12 cellular contexts compared by ENCODE assay signal in genomic region chr7:149866139-149866785, GRCh38. TPM values are rescaled to one million over a fixed set of nuclear protein-coding genes. Genes with fewer than 3 reads are reported as not detected.
DNase-seq lines count a peak whose midpoint lies in the region; ATAC-seq, FAIRE-seq and TF ChIP-seq lines count a peak whose summit lies in the region.
"Had no signal": no experiment of that assay in that cellular context is flagged by ENCODE, and none has a peak within 500 bp of the region (broad histone marks: within the 10 kb centered on the region; RNA-seq: fewer than 3 reads in every experiment).

No MANE protein-coding gene starts in this region.

- no peak for TF ChIP-seq CTCF in kidney (IDR thresholded peaks at IDR 0.05; ENCODE audit: borderline replicate concordance, extremely low read depth, insufficient read depth)

- H3K9me3 Mint-ChIP-seq in activated naive CD4-positive, alpha-beta T cell treated with anti-CD3 and anti-CD28 coated beads, Interleukin-2, amount 50 U/mL, for 24 hours = no peaks in the 10 kb centered on the region
- no peaks in the 10 kb centered on the region for H3K9me3 Mint-ChIP-seq in T-cell

- ATAC-seq in T-cell (replicated peaks in 1 of 4) = no peak
- ATAC-seq in Right ventricle myocardium superior (ENCODE audit: poor library complexity) = no peak
- ATAC-seq: pancreas had no signal

- no peak for FAIRE-seq in kidney (lab: Jason Lieb, UNC)
- FAIRE-seq: pancreas had no signal

- no peaks in the 10 kb centered on the region for H3K27me3 ChIP-seq in effector memory CD4-positive, alpha-beta T cell (replicated peaks; ENCODE audit: control insufficient read depth, insufficient read depth, low read length, poor library complexity, severe bottlenecking)
- H3K27me3 ChIP-seq: dorsolateral prefrontal cortex, esophagus muscularis mucosa, pancreas had no signal

- no peaks in the 10 kb centered on the region for H3K9me3 ChIP-seq in effector memory CD4-positive, alpha-beta T cell (ENCODE audit: control insufficient read depth, low read length)
- no peaks in the 10 kb centered on the region for H3K9me3 ChIP-seq in kidney (ENCODE audit: control insufficient read depth in 1 of 2, low read length in 2 of 2)
- H3K9me3 ChIP-seq: esophagus muscularis mucosa, pancreas had no signal

- H3K4me3 Mint-ChIP-seq in activated naive CD4-positive, alpha-beta T cell treated with anti-CD3 and anti-CD28 coated beads, Interleukin-2, amount 50 U/mL, for 24 hours = peak overlapping the region; percentile 61
- peak overlapping the region in 2 of 3 donors; percentile 59 to 86 for H3K4me3 Mint-ChIP-seq in T-cell

- peaks cover 85% of the 10 kb centered on the region for H3K4me1 Mint-ChIP-seq in activated naive CD4-positive, alpha-beta T cell treated with anti-CD3 and anti-CD28 coated beads, Interleukin-2, amount 50 U/mL, for 24 hours
- H3K4me1 Mint-ChIP-seq in T-cell = peaks cover 90 to 97% (median 95%) of the 10 kb centered on the region in 3 donors

- no peaks in the 10 kb centered on the region for H3K36me3 Mint-ChIP-seq in activated naive CD4-positive, alpha-beta T cell treated with anti-CD3 and anti-CD28 coated beads, Interleukin-2, amount 50 U/mL, for 24 hours
- H3K36me3 Mint-ChIP-seq in T-cell = peaks cover 13% of the 10 kb centered on the region

- intact Hi-C loops in Right ventricle myocardium superior (cut with DNase I) (no loop called here), kidney (cut with DNase I) (no loop called here)

- peaks cover 11% of the 10 kb centered on the region for H3K36me3 ChIP-seq in effector memory CD4-positive, alpha-beta T cell (ENCODE audit: control insufficient read depth, insufficient read depth, low read length)
- H3K36me3 ChIP-seq in kidney (ENCODE audit: control insufficient read depth in 1 of 2, insufficient read depth in 2 of 2, low read length in 2 of 2) = peaks cover 14 to 20% of the 10 kb centered on the region in 2 donors

- CTCF ChIA-PET in T-cell (lab: Charles Lee) = interaction anchor here (1.1 to 1.5 kb wide), 2 partner anchors 26 to 27 kb away, joined by 4 to 5 read pairs; no protein-coding TSS in a partner anchor

- peak overlapping the region; percentile 77 for H3K27ac ChIP-seq in effector memory CD4-positive, alpha-beta T cell (ENCODE audit: insufficient read depth, low read length, poor library complexity, severe bottlenecking)
- H3K27ac ChIP-seq in kidney (ENCODE audit: low read depth in 2 of 2, low read length in 2 of 2) = no peak overlapping the region
- H3K27ac ChIP-seq: esophagus muscularis mucosa, pancreas had no signal

- no peak overlapping the region for H3K9ac ChIP-seq in kidney (ENCODE audit: low read length in 2 of 2)

- no peaks in the 10 kb centered on the region for H3K27me3 Mint-ChIP-seq in activated naive CD4-positive, alpha-beta T cell treated with anti-CD3 and anti-CD28 coated beads, Interleukin-2, amount 50 U/mL, for 24 hours
- no peaks in the 10 kb centered on the region for H3K27me3 Mint-ChIP-seq in T-cell

- peaks cover 87% of the 10 kb centered on the region for H3K4me1 ChIP-seq in effector memory CD4-positive, alpha-beta T cell (ENCODE audit: control insufficient read depth, insufficient read depth, low read length, poor library complexity, severe bottlenecking)
- H3K4me1 ChIP-seq in kidney (ENCODE audit: control insufficient read depth in 1 of 2, insufficient read depth in 1 of 2, low read depth in 1 of 2, low read length in 2 of 2) = no peaks in the 10 kb centered on the region
- H3K4me1 ChIP-seq: pancreas had no signal

- POLR2A ChIA-PET in T-cell (lab: Charles Lee) = no interaction called here

- H3K27ac Mint-ChIP-seq in activated naive CD4-positive, alpha-beta T cell treated with anti-CD3 and anti-CD28 coated beads, Interleukin-2, amount 50 U/mL, for 24 hours = peak overlapping the region; percentile 94
- peak overlapping the region; percentile 99 for H3K27ac Mint-ChIP-seq in T-cell

- H3K4me3 ChIP-seq in effector memory CD4-positive, alpha-beta T cell (ENCODE audit: insufficient read depth, low read depth, low read length, poor library complexity, severe bottlenecking) = no peak overlapping the region
- no peak overlapping the region for H3K4me3 ChIP-seq in kidney (ENCODE audit: low read length in 2 of 2)
- H3K4me3 ChIP-seq: dorsolateral prefrontal cortex, esophagus muscularis mucosa, pancreas had no signal

- no peak for DNase-seq in activated naive CD4-positive, alpha-beta T cell treated with Interleukin-2 at 50 U/mL for 16 hours
- DNase-seq in T-cell (peak in 1 of 34 experiments; percentile 20), NCI-H2227 (lab: John Stamatoyannopoulos, UW; ENCODE audit: unreplicated experiment) (no peak), Right ventricle myocardium superior (no peak), kidney (no peak), DMS53 treated with DMSO at 0.1 percent for 48 hours (lab: John Stamatoyannopoulos, UW; ENCODE audit: unreplicated experiment) (no peak)
- no peak for DNase-seq in effector memory CD4-positive, alpha-beta T cell
- DNase-seq: dorsolateral prefrontal cortex, NCI-H1105 had no signal

RNA-seq across cellular contexts. Expression of gene ATP6V0E2, which starts 7.5 kb away (rescaled TPM):
- 10 to 100 TPM; 48.5 to 79.4 (median 63.9) TPM for total RNA-seq in T-cell
- 121 TPM for total RNA-seq in Right ventricle myocardium superior
- 19.8 TPM for total RNA-seq in kidney
- polyA plus RNA-seq in kidney (ENCODE audit: insufficient read depth, low read depth, low replicate concordance) = 138 TPM

RNA-seq across cellular contexts. Expression of gene ZNF862, which starts 28.1 kb away (rescaled TPM):
- total RNA-seq in T-cell (10 to 100 TPM; 49.3 to 72.0 (median 63.8) TPM), Right ventricle myocardium superior (12.2 TPM), kidney (29.1 TPM)
- 5.7 TPM for polyA plus RNA-seq in kidney (ENCODE audit: insufficient read depth, low read depth, low replicate concordance)
